ENCODE assay signal across 14 cellular contexts in the genomic region with DNA sequence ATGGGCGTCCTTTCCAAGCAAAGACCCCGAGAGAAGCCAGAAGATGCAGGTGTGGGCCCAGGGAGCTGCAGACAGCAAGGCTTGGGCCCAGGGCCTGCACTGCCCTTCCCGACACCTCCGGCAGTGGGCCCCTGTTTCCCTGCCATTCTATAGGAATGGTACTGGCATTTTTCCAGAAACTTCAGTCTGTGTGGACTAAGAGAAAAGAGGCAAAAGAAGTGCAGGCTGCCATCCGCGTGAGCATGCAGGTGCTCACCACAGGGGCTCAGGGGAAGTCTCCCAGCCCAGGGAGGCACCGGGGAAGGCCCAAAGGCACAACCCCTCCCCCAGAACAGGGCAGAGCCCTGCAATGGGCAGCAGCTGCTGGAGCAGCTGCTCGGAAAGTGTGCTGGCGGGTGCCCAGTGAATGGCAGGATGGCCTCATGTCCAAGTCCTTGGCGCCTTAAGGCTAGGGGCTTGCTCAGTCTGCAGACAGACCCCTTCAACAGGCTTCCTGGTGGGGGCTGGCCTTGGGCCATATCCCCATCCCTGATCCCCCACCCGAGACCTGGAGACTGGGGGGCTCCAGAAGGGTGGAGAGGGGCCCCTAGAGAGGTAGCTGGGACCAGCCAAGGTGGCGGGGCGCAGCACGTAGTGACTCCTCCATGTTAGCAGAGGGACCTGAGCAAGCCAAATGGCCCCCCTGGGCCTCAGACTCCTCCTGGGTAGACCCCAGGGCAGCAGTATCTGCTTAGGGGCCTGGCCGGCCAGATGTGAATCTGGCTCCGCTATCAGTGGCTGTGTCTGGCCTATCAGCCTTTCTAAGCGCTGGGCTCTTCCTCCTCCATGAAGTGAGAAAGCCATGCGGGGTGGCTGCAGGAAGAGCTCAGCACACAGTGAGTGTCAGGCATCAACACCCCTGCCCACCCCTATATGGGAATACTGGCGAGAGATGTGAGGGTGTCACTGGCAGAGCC. TPM values are rescaled to one million over a fixed set of nuclear protein-coding genes. Genes with fewer than 3 reads are reported as not detected.
A peak's percentile ranks its signal among the peaks of the same experiment; 100 is the strongest.
DNase-seq lines count a peak whose midpoint lies in the region; ATAC-seq and TF ChIP-seq lines count a peak whose summit lies in the region.
"Had no signal": no experiment of that assay in that cellular context is flagged by ENCODE, and none has a peak within 500 bp of the region (broad histone marks: within the 10 kb centered on the region; RNA-seq: fewer than 3 reads in every experiment).

No MANE protein-coding gene starts in this region.

- no peaks in the 10 kb centered on the region for H3K36me3 Mint-ChIP-seq in naive thymus-derived CD4-positive, alpha-beta T cell

- H3K27me3 Mint-ChIP-seq in naive thymus-derived CD4-positive, alpha-beta T cell = peaks cover 5 to 25% (median 15%) of the 10 kb centered on the region in 5 donors

- ATAC-seq in HG03439 (IDR thresholded peaks at IDR 0.05; ENCODE audit: unreplicated experiment) (no peak), GM21619 (IDR thresholded peaks at IDR 0.05; ENCODE audit: unreplicated experiment) (no peak)
- no peak for ATAC-seq in naive thymus-derived CD4-positive, alpha-beta T cell

- peaks cover 0 to 2% (median 0%) of the 10 kb centered on the region in 7 donors for H3K4me1 Mint-ChIP-seq in naive thymus-derived CD4-positive, alpha-beta T cell

- H3K4me1 ChIP-seq in naive thymus-derived CD4-positive, alpha-beta T cell (ENCODE audit: control insufficient read depth in 2 of 2, insufficient read depth in 2 of 2, low read length in 2 of 2) = no peaks in the 10 kb centered on the region

- CTCF ChIA-PET in RWPE1 (lab: Yijun Ruan, JAX) = interaction anchor here (0.6 to 1.5 kb wide), 4 partner anchors 28 to 187 kb away, joined by 3 to 4 read pairs (median 3); no protein-coding TSS in a partner anchor
- CTCF ChIA-PET in naive thymus-derived CD4-positive, alpha-beta T cell (lab: Charles Lee) = interaction anchor here (0.7 to 2.1 kb wide), 3 partner anchors 50 to 424 kb away, joined by 3 to 4 read pairs (median 4); no protein-coding TSS in a partner anchor

- H3K27me3 ChIP-seq in naive thymus-derived CD4-positive, alpha-beta T cell (ENCODE audit: control insufficient read depth in 2 of 2, insufficient read depth in 2 of 2, low read length in 2 of 2) = no peaks in the 10 kb centered on the region
- H3K27me3 ChIP-seq: transverse colon had no signal

- no peak overlapping the region for H3K27ac Mint-ChIP-seq in naive thymus-derived CD4-positive, alpha-beta T cell

- intact Hi-C loops in posterior vena cava (cut with DNase I) = no loop called here
- intact Hi-C loops in naive thymus-derived CD4-positive, alpha-beta T cell (cut with micrococcal nuclease) = loop anchor here (1.0 to 5.0 kb wide), 6 partner anchors 51 to 446 kb away; partner anchors contain the start of gene PLEKHG4 (in 2 of the 2)

- no peak overlapping the region for H3K27ac ChIP-seq in RWPE1
- H3K27ac ChIP-seq in naive thymus-derived CD4-positive, alpha-beta T cell (ENCODE audit: low read depth, low read length) = no peak overlapping the region
- H3K27ac ChIP-seq: left lung, transverse colon had no signal

- no peaks in the 10 kb centered on the region for H3K36me3 ChIP-seq in naive thymus-derived CD4-positive, alpha-beta T cell (ENCODE audit: control insufficient read depth in 2 of 3, insufficient read depth in 3 of 3, low read length in 3 of 3)
- H3K36me3 ChIP-seq: left lung, transverse colon had no signal

- peak; percentile 47; the same call in 1 of the 2 replicates for TF ChIP-seq CTCF in RWPE1 (conservative IDR thresholded peaks at IDR 0.05; ENCODE audit: low read depth)

- POLR2A ChIA-PET in RWPE1 (lab: Yijun Ruan, JAX; ENCODE audit: low non-redundant PET) = interaction anchor here (0.5 kb wide), 1 partner anchor 372 kb away, joined by 10 read pairs; no protein-coding TSS in a partner anchor
- POLR2A ChIA-PET in naive thymus-derived CD4-positive, alpha-beta T cell (lab: Charles Lee) = interaction anchor here (0.6 kb wide), 1 partner anchor 351 kb away, joined by 3 read pairs; no protein-coding TSS in a partner anchor

- DNase-seq in NCI-H2029 (lab: John Stamatoyannopoulos, UW) = peak; percentile 28
- DNase-seq in NCI-H2029 treated with DMSO at 0.1 percent for 48 hours (lab: John Stamatoyannopoulos, UW) = no peak
- peak; percentile 17 for DNase-seq in NCI-H1694 (lab: John Stamatoyannopoulos, UW)
- no peak for DNase-seq in RWPE1 (ENCODE audit: low spot score)
- peak; percentile 53 for DNase-seq in posterior vena cava (ENCODE audit: low spot score)
- no peak for DNase-seq in naive thymus-derived CD4-positive, alpha-beta T cell
- DNase-seq: ACHN, DMS79, occipital lobe, transverse colon had no signal

- H3K9me3 ChIP-seq in naive thymus-derived CD4-positive, alpha-beta T cell (ENCODE audit: control insufficient read depth in 2 of 3, low read length in 3 of 3) = no peaks in the 10 kb centered on the region
- H3K9me3 ChIP-seq: left lung, transverse colon had no signal

- no peak overlapping the region for H3K4me3 ChIP-seq in naive thymus-derived CD4-positive, alpha-beta T cell (ENCODE audit: low read length)
- H3K4me3 ChIP-seq: GM12878, left lung, transverse colon had no signal

- no peaks in the 10 kb centered on the region for H3K9me3 Mint-ChIP-seq in naive thymus-derived CD4-positive, alpha-beta T cell

- no peak overlapping the region for H3K4me3 Mint-ChIP-seq in naive thymus-derived CD4-positive, alpha-beta T cell

RNA-seq across cellular contexts. Expression of gene TPPP3, which starts 6.7 kb away (rescaled TPM):
- total RNA-seq in posterior vena cava = 10 to 100 TPM in 1 of 2 donors, 1 to 10 TPM in 1; 8.2 to 39.3 TPM
- 10 to 100 TPM in 1 of 5 experiments, under 1 TPM in 1, not detected in 3; 0.37 to 18.7 TPM for total RNA-seq in naive thymus-derived CD4-positive, alpha-beta T cell
- polyA plus RNA-seq in naive thymus-derived CD4-positive, alpha-beta T cell = under 1 TPM in 1 of 2 donors, not detected in 1; 0.19 TPM
- total RNA-seq: GM12878 had no signal

RNA-seq across cellular contexts. Expression of gene ZDHHC1, which starts 16.2 kb away (rescaled TPM):
- total RNA-seq in posterior vena cava = 10 to 100 TPM; 10.7 to 11.3 TPM
- 1 to 10 TPM in 1 of 5 experiments, under 1 TPM in 2, not detected in 2; 0.34 to 3.6 (median 0.48) TPM for total RNA-seq in naive thymus-derived CD4-positive, alpha-beta T cell
- polyA plus RNA-seq in naive thymus-derived CD4-positive, alpha-beta T cell = not detected

RNA-seq across cellular contexts. Expression of gene HSD11B2, which starts 30.9 kb away (rescaled TPM):
- 1 to 10 TPM in 1 of 2 donors, under 1 TPM in 1; 0.43 to 3.2 TPM for total RNA-seq in posterior vena cava
- total RNA-seq in naive thymus-derived CD4-positive, alpha-beta T cell = under 1 TPM in 1 of 5 experiments, not detected in 4; 0.17 TPM
- polyA plus RNA-seq in naive thymus-derived CD4-positive, alpha-beta T cell = not detected
- total RNA-seq: occipital lobe had no signal

Comparison
In these comparisons a context has a peak if more than half of its experiments do, and no peak if none do; other contexts are left out.
1. DNase-seq: peak in NCI-H2029 (single experiment), NCI-H1694 (single experiment) and posterior vena cava (single experiment); none in NCI-H2029 treated with DMSO at 0.1 percent for 48 hours (single experiment), RWPE1 (single experiment) and naive thymus-derived CD4-positive, alpha-beta T cell (0 of 9).
2. intact Hi-C loops: an anchor here in naive thymus-derived CD4-positive, alpha-beta T cell (1.0 to 5.0 kb wide); none called in posterior vena cava.